In genomic region chr10:33248638-33249037, GRCh38 we compare ENCODE assay signal across 8 cellular contexts.
DNase-seq lines count a peak whose midpoint lies in the region; ATAC-seq and TF ChIP-seq lines count a peak whose summit lies in the region.

No MANE protein-coding gene starts in this region.

- TF ChIP-seq CTCF in colonic mucosa (IDR thresholded peaks at IDR 0.05) = no peak

- H3K27ac ChIP-seq in colonic mucosa = no peak overlapping the region

- ATAC-seq in HG03066 (IDR thresholded peaks at IDR 0.05; ENCODE audit: low read depth, unreplicated experiment) = peak; percentile 69

- peak overlapping the region; percentile 45 for H3K27ac Mint-ChIP-seq in T-helper 1 cell treated with Interleukin-12 subunit alpha and Interleukin-12 subunit beta and Interleukin-4 antibody, amounts not matched to agents 30 μg/mL and 1 μg/mL, for 36 hours

- no peaks in the 10 kb centered on the region for H3K36me3 ChIP-seq in colonic mucosa

- H3K4me1 Mint-ChIP-seq in T-helper 1 cell treated with Interleukin-12 subunit alpha and Interleukin-12 subunit beta and Interleukin-4 antibody, amounts not matched to agents 30 μg/mL and 1 μg/mL, for 36 hours (ENCODE audit: low read depth) = peaks cover 33% of the 10 kb centered on the region

- peak; percentile 61 for DNase-seq in GM03348 (ENCODE audit: low spot score)
- peak; percentile 81 for DNase-seq in glomerular visceral epithelial cell (ENCODE audit: extremely low spot score)
- DNase-seq in colonic mucosa = no peak
- no peak for DNase-seq in NCI-H2029 (lab: John Stamatoyannopoulos, UW)
- no peak for DNase-seq in D341Med (ENCODE audit: low spot score)
- no peak for DNase-seq in NCI-H1417 treated with DMSO at 0.1 percent for 48 hours (lab: John Stamatoyannopoulos, UW)

- peaks cover 3% of the 10 kb centered on the region for H3K36me3 Mint-ChIP-seq in T-helper 1 cell treated with Interleukin-12 subunit alpha and Interleukin-12 subunit beta and Interleukin-4 antibody, amounts not matched to agents 30 μg/mL and 1 μg/mL, for 36 hours (ENCODE audit: low read depth)

- H3K4me1 ChIP-seq in colonic mucosa = no peaks in the 10 kb centered on the region

- no peaks in the 10 kb centered on the region for H3K27me3 ChIP-seq in colonic mucosa

- no peaks in the 10 kb centered on the region for H3K9me3 ChIP-seq in colonic mucosa

- intact Hi-C loops in colonic mucosa (cut with DNase I) = no loop called here

- H3K4me3 ChIP-seq in colonic mucosa = no peak overlapping the region

- peaks cover 58% of the 10 kb centered on the region for H3K27me3 Mint-ChIP-seq in T-helper 1 cell treated with Interleukin-12 subunit alpha and Interleukin-12 subunit beta and Interleukin-4 antibody, amounts not matched to agents 30 μg/mL and 1 μg/mL, for 36 hours (ENCODE audit: low read depth)

- peak overlapping the region; percentile 50 for H3K4me3 Mint-ChIP-seq in T-helper 1 cell treated with Interleukin-12 subunit alpha and Interleukin-12 subunit beta and Interleukin-4 antibody, amounts not matched to agents 30 μg/mL and 1 μg/mL, for 36 hours

- peaks cover 13% of the 10 kb centered on the region for H3K9me3 Mint-ChIP-seq in T-helper 1 cell treated with Interleukin-12 subunit alpha and Interleukin-12 subunit beta and Interleukin-4 antibody, amounts not matched to agents 30 μg/mL and 1 μg/mL, for 36 hours

- no peak overlapping the region for H3K9ac ChIP-seq in colonic mucosa (ENCODE audit: low read depth in 2 of 2, low read length in 2 of 2)

Comparison
In these comparisons a context has a peak if more than half of its experiments do, and no peak if none do; other contexts are left out.
1. DNase-seq: peak in GM03348 (single experiment) and glomerular visceral epithelial cell (single experiment); none in colonic mucosa (single experiment), NCI-H2029 (single experiment), D341Med (single experiment) and NCI-H1417 treated with DMSO at 0.1 percent for 48 hours (single experiment).